In genomic region chr12:101759396-101760047, GRCh38 we compare ENCODE assay signal across 8 cellular contexts. TPM values are rescaled to one million over a fixed set of nuclear protein-coding genes. Genes with fewer than 3 reads are reported as not detected.
DNase-seq lines count a peak whose midpoint lies in the region; ATAC-seq, FAIRE-seq and TF ChIP-seq lines count a peak whose summit lies in the region.

No MANE protein-coding gene starts in this region.

- no peaks in the 10 kb centered on the region for H3K27me3 Mint-ChIP-seq in astrocyte (ENCODE audit: low read depth, unreplicated experiment)
- no peaks in the 10 kb centered on the region for H3K27me3 Mint-ChIP-seq in activated T-helper 1 cell treated with anti-CD3 and anti-CD28 coated beads, Interleukin-12 subunit alpha, Interleukin-12 subunit beta, Interleukin-2, Interleukin-4 antibody, amounts not matched to agents 30 ng/mL and 10 ng/mL and 1 ng/mL, durations not matched to agents 14 hours and 24 hours and 36 hours (ENCODE audit: insufficient read depth)

- intact Hi-C loops in activated T-helper 1 cell treated with anti-CD3 and anti-CD28 coated beads, Interleukin-12 subunit alpha, Interleukin-12 subunit beta, Interleukin-2, Interleukin-4 antibody, amounts not matched to agents 30 ng/mL and 10 ng/mL and 1 ng/mL, durations not matched to agents 14 hours and 24 hours and 36 hours (cut with micrococcal nuclease), result loop anchor here (1.0 kb wide), 2 partner anchors 345 to 352 kb away; partner anchors contain the start of gene ARL1

- no peaks in the 10 kb centered on the region for H3K79me2 ChIP-seq in astrocyte (ENCODE audit: insufficient read depth, low read length)

- TF ChIP-seq CTCF in LNCaP clone FGC (IDR thresholded peaks at IDR 0.05; ENCODE audit: control insufficient read depth, extremely low read depth, insufficient read depth) (peak; percentile 60), astrocyte (IDR thresholded peaks at IDR 0.05; ENCODE audit: insufficient read depth, low read depth, low read length) (peak; percentile 85), kidney epithelial cell (IDR thresholded peaks at IDR 0.05; ENCODE audit: insufficient read depth, low read length, poor library complexity, severe bottlenecking) (peak; percentile 77)

- H3K9me3 ChIP-seq in astrocyte (ENCODE audit: insufficient read depth, low read depth, low read length), result no peaks in the 10 kb centered on the region

- peaks cover 3% of the 10 kb centered on the region for H3K4me1 Mint-ChIP-seq in astrocyte (ENCODE audit: low read depth, unreplicated experiment)
- H3K4me1 Mint-ChIP-seq in activated T-helper 1 cell treated with anti-CD3 and anti-CD28 coated beads, Interleukin-12 subunit alpha, Interleukin-12 subunit beta, Interleukin-2, Interleukin-4 antibody, amounts not matched to agents 30 ng/mL and 10 ng/mL and 1 ng/mL, durations not matched to agents 14 hours and 24 hours and 36 hours (ENCODE audit: low read depth), result no peaks in the 10 kb centered on the region

- H2AFZ ChIP-seq in astrocyte (ENCODE audit: low read depth, low read length), result no peak overlapping the region

- H3K4me2 ChIP-seq in astrocyte (ENCODE audit: low read length), result no peak overlapping the region

- no peaks in the 10 kb centered on the region for H4K20me1 ChIP-seq in astrocyte (ENCODE audit: insufficient read depth, low read length)

- H3K27me3 ChIP-seq in astrocyte (ENCODE audit: insufficient read depth, low read length) (no peaks in the 10 kb centered on the region), kidney epithelial cell (ENCODE audit: control insufficient read depth, insufficient read depth, low read length) (no peaks in the 10 kb centered on the region)

- no peak overlapping the region for H3K27ac ChIP-seq in astrocyte (ENCODE audit: low read depth, low read length)

- H3K36me3 ChIP-seq in astrocyte (ENCODE audit: insufficient read depth, low read length) (no peaks in the 10 kb centered on the region), kidney epithelial cell (ENCODE audit: control insufficient read depth, insufficient read depth, low read length) (no peaks in the 10 kb centered on the region)

- no peak overlapping the region for H3K9ac ChIP-seq in astrocyte (ENCODE audit: low read length)

- H3K4me1 ChIP-seq in astrocyte (ENCODE audit: insufficient read depth, low read length), result no peaks in the 10 kb centered on the region

- H3K9me3 Mint-ChIP-seq in astrocyte (ENCODE audit: unreplicated experiment), result no peaks in the 10 kb centered on the region
- H3K9me3 Mint-ChIP-seq in activated T-helper 1 cell treated with anti-CD3 and anti-CD28 coated beads, Interleukin-12 subunit alpha, Interleukin-12 subunit beta, Interleukin-2, Interleukin-4 antibody, amounts not matched to agents 30 ng/mL and 10 ng/mL and 1 ng/mL, durations not matched to agents 14 hours and 24 hours and 36 hours, result no peaks in the 10 kb centered on the region

- H3K36me3 Mint-ChIP-seq in astrocyte (ENCODE audit: low read depth, unreplicated experiment), result peaks cover 2% of the 10 kb centered on the region
- peaks cover 18% of the 10 kb centered on the region for H3K36me3 Mint-ChIP-seq in activated T-helper 1 cell treated with anti-CD3 and anti-CD28 coated beads, Interleukin-12 subunit alpha, Interleukin-12 subunit beta, Interleukin-2, Interleukin-4 antibody, amounts not matched to agents 30 ng/mL and 10 ng/mL and 1 ng/mL, durations not matched to agents 14 hours and 24 hours and 36 hours (ENCODE audit: low read depth)

- no peak overlapping the region for H3K4me3 Mint-ChIP-seq in astrocyte (ENCODE audit: unreplicated experiment)
- H3K4me3 Mint-ChIP-seq in activated T-helper 1 cell treated with anti-CD3 and anti-CD28 coated beads, Interleukin-12 subunit alpha, Interleukin-12 subunit beta, Interleukin-2, Interleukin-4 antibody, amounts not matched to agents 30 ng/mL and 10 ng/mL and 1 ng/mL, durations not matched to agents 14 hours and 24 hours and 36 hours, result no peak overlapping the region

- no peak for FAIRE-seq in astrocyte (lab: Jason Lieb, UNC)

- DNase-seq in stimulated activated CD4-positive, alpha-beta T cell treated with anti-CD3 and anti-CD28 coated beads, Interleukin-4, amount 100 ng/mL, for 24 hours, result peak; percentile 14
- no peak for DNase-seq in stimulated activated CD4-positive, alpha-beta T cell treated with anti-CD3 and anti-CD28 coated beads, Interleukin-12 subunit alpha, Interleukin-12 subunit beta, amount 100 ng/mL, for 4 hours
- DNase-seq in LNCaP clone FGC (ENCODE audit: low read depth), result no peak
- DNase-seq in astrocyte (ENCODE audit: low read depth), result peak; percentile 14
- no peak for DNase-seq in kidney epithelial cell (ENCODE audit: low read depth)
- DNase-seq in activated T-helper 1 cell treated with anti-CD3 and anti-CD28 coated beads, Interleukin-12 subunit alpha, Interleukin-12 subunit beta, Interleukin-2, Interleukin-4 antibody, amounts not matched to agents 30 ng/mL and 10 ng/mL and 1 ng/mL, durations not matched to agents 14 hours and 24 hours and 36 hours (ENCODE audit: low spot score), result no peak
- DNase-seq in putamen (ENCODE audit: low spot score), result no peak

- ATAC-seq in GM21786 (IDR thresholded peaks at IDR 0.05; ENCODE audit: unreplicated experiment), result no peak

- no peak overlapping the region for H3K27ac Mint-ChIP-seq in astrocyte (ENCODE audit: unreplicated experiment)
- H3K27ac Mint-ChIP-seq in activated T-helper 1 cell treated with anti-CD3 and anti-CD28 coated beads, Interleukin-12 subunit alpha, Interleukin-12 subunit beta, Interleukin-2, Interleukin-4 antibody, amounts not matched to agents 30 ng/mL and 10 ng/mL and 1 ng/mL, durations not matched to agents 14 hours and 24 hours and 36 hours, result no peak overlapping the region

- H3K4me3 ChIP-seq in LNCaP clone FGC (ENCODE audit: low read depth, low read length) (no peak overlapping the region), astrocyte (ENCODE audit: insufficient read depth, low read depth, low read length) (no peak overlapping the region), kidney epithelial cell (ENCODE audit: low read depth, low read length) (no peak overlapping the region)

RNA-seq across cellular contexts. Expression of gene SYCP3, which starts 20.3 kb away (rescaled TPM):
- total RNA-seq in astrocyte (not detected in 2 replicates), kidney epithelial cell (0.07 TPM in 1 of 2 replicates, not detected in the other)
- 0.44 TPM in 2 replicates for total RNA-seq in activated T-helper 1 cell treated with anti-CD3 and anti-CD28 coated beads, Interleukin-12 subunit alpha, Interleukin-12 subunit beta, Interleukin-2, Interleukin-4 antibody, amounts not matched to agents 30 ng/mL and 10 ng/mL and 1 ng/mL, durations not matched to agents 14 hours and 24 hours and 36 hours

Comparison
In these comparisons a context has a peak if more than half of its experiments do, and no peak if none do; other contexts are left out.
1. DNase-seq: peak in stimulated activated CD4-positive, alpha-beta T cell treated with anti-CD3 and anti-CD28 coated beads, Interleukin-4, amount 100 ng/mL, for 24 hours (single experiment) and astrocyte (single experiment); none in stimulated activated CD4-positive, alpha-beta T cell treated with anti-CD3 and anti-CD28 coated beads, Interleukin-12 subunit alpha, Interleukin-12 subunit beta, amount 100 ng/mL, for 4 hours (single experiment), LNCaP clone FGC (single experiment), kidney epithelial cell (single experiment), activated T-helper 1 cell treated with anti-CD3 and anti-CD28 coated beads, Interleukin-12 subunit alpha, Interleukin-12 subunit beta, Interleukin-2, Interleukin-4 antibody, amounts not matched to agents 30 ng/mL and 10 ng/mL and 1 ng/mL, durations not matched to agents 14 hours and 24 hours and 36 hours (single experiment) and putamen (single experiment).
2. Peak in every context shown above with its lines, with median percentiles within 50 percentile points of each other: CTCF ChIP-seq.